1 cellular context compared by ENCODE assay signal in the genomic region with DNA sequence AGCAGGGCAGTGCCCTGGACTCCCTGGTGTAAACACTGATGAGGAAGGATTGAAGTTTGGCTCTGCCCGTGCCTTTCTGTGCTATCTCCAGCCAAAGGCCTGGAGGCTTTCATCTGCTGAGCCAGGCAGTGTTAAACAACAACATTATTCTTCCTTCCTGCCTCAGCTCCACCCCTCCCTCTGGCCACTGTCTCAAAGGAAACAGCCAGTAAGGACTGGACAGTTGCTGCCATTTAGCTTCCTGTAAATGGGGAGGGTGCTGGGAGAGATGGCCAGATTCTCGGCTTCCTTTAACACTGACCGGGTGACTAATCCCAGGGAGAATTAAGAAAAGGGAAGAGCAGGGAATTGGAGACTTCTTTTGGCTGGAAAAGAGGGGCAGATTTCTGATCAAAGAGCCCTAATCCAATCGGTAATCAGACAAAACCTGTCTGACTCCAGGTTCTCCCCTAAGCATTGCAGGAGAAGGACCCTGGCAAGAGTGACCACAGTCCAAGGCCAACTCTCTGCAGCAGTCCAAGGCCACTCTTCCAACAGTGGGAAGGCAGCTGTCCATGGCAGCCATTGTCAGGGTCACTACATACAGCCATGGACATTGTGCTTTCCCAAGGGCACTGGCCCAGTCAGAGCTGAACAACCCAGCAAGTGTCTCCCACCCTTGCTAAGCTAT.
TF ChIP-seq lines count a peak whose summit lies in the region.

No MANE protein-coding gene starts in this region.

TF ChIP-seq in HepG2, 621 proteins besides CTCF, POLR2A, EP300 and RAD21 (continued from another document and continues in another):
- TF ChIP-seq, protein P1, sequence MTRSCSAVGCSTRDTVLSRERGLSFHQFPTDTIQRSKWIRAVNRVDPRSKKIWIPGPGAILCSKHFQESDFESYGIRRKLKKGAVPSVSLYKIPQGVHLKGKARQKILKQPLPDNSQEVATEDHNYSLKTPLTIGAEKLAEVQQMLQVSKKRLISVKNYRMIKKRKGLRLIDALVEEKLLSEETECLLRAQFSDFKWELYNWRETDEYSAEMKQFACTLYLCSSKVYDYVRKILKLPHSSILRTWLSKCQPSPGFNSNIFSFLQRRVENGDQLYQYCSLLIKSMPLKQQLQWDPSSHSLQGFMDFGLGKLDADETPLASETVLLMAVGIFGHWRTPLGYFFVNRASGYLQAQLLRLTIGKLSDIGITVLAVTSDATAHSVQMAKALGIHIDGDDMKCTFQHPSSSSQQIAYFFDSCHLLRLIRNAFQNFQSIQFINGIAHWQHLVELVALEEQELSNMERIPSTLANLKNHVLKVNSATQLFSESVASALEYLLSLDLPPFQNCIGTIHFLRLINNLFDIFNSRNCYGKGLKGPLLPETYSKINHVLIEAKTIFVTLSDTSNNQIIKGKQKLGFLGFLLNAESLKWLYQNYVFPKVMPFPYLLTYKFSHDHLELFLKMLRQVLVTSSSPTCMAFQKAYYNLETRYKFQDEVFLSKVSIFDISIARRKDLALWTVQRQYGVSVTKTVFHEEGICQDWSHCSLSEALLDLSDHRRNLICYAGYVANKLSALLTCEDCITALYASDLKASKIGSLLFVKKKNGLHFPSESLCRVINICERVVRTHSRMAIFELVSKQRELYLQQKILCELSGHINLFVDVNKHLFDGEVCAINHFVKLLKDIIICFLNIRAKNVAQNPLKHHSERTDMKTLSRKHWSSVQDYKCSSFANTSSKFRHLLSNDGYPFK (CRISPR knock-in tag; IDR thresholded peaks at IDR 0.05; ENCODE audit: borderline replicate concordance) = 0 out of 2 replicates have a peak, but pooled peaks have one; percentile 36
- no peak for TF ChIP-seq ZNF775 (CRISPR knock-in tag; IDR thresholded peaks at IDR 0.05; ENCODE audit: borderline replicate concordance)
- no peak for TF ChIP-seq BATF2 (CRISPR knock-in tag; IDR thresholded peaks at IDR 0.05)
- no peak for TF ChIP-seq HMG20B (CRISPR knock-in tag; conservative IDR thresholded peaks at IDR 0.05)
- TF ChIP-seq ZNF839 (CRISPR knock-in tag; IDR thresholded peaks at IDR 0.05; ENCODE audit: borderline replicate concordance) = no peak
- no peak for TF ChIP-seq HMGXB4 (CRISPR knock-in tag; IDR thresholded peaks at IDR 0.05; ENCODE audit: borderline replicate concordance in 1 of 2, low read depth in 1 of 2)
- no peak for TF ChIP-seq GTF3A (CRISPR knock-in tag; conservative IDR thresholded peaks at IDR 0.05)
- TF ChIP-seq ZBTB49 (CRISPR knock-in tag; IDR thresholded peaks at IDR 0.05; ENCODE audit: borderline replicate concordance) = no peak
- TF ChIP-seq SRSF1 (optimal IDR thresholded peaks at IDR 0.05; ENCODE audit: low read depth, low read length) = no peak
- no peak for TF ChIP-seq NFATC3 (CRISPR knock-in tag; IDR thresholded peaks at IDR 0.05)
- peak; percentile 70 for TF ChIP-seq ASH2L (IDR thresholded peaks at IDR 0.05; ENCODE audit: insufficient read length, low read depth, low read length)
- no peak; the same call in 1 of the 2 replicates for TF ChIP-seq KDM6A (CRISPR knock-in tag; IDR thresholded peaks at IDR 0.05; ENCODE audit: low read depth)
- TF ChIP-seq ZNF746 (CRISPR knock-in tag; IDR thresholded peaks at IDR 0.05) = peak; percentile 52; the same call in 1 of the 2 replicates
- TF ChIP-seq KLF13 (CRISPR knock-in tag; IDR thresholded peaks at IDR 0.05) = no peak
- 0 out of 2 replicates have a peak, but pooled peaks have one; percentile 43 for TF ChIP-seq ZNF44 (CRISPR knock-in tag; IDR thresholded peaks at IDR 0.05)
- TF ChIP-seq SYNCRIP (IDR thresholded peaks at IDR 0.05; ENCODE audit: insufficient read depth, low read depth, low read length) = no peak
- no peak for TF ChIP-seq ZBTB4 (CRISPR knock-in tag; IDR thresholded peaks at IDR 0.05; ENCODE audit: borderline replicate concordance)
- TF ChIP-seq ZNF678 (CRISPR knock-in tag; IDR thresholded peaks at IDR 0.05) = no peak
- 0 out of 2 replicates have a peak, but pooled peaks have one; percentile 26 for TF ChIP-seq ZNF605 (CRISPR knock-in tag; IDR thresholded peaks at IDR 0.05)
- peak; percentile 38; the same call in 1 of the 2 replicates for TF ChIP-seq FOXO1 (CRISPR knock-in tag; IDR thresholded peaks at IDR 0.05)
- TF ChIP-seq SMYD3 (CRISPR knock-in tag; IDR thresholded peaks at IDR 0.05) = no peak
- TF ChIP-seq HES4 (CRISPR knock-in tag; IDR thresholded peaks at IDR 0.05; ENCODE audit: borderline replicate concordance) = no peak
- peak; percentile 62; the same call in 1 of the 2 replicates for TF ChIP-seq ZHX2 (IDR thresholded peaks at IDR 0.05; ENCODE audit: low read depth)
- TF ChIP-seq ZHX2 (CRISPR knock-in tag; IDR thresholded peaks at IDR 0.05; ENCODE audit: borderline replicate concordance) = no peak
- peak; percentile 83 for TF ChIP-seq MED1 (CRISPR knock-in tag; IDR thresholded peaks at IDR 0.05)
- TF ChIP-seq FIP1L1 (IDR thresholded peaks at IDR 0.05; ENCODE audit: borderline replicate concordance, insufficient read depth, low read depth, low read length) = no peak
- TF ChIP-seq HOXA5 (CRISPR knock-in tag; IDR thresholded peaks at IDR 0.05) = no peak
- TF ChIP-seq BCL3 (CRISPR knock-in tag; IDR thresholded peaks at IDR 0.05) = peak; percentile 32; the same call in 1 of the 2 replicates
- TF ChIP-seq ZMYM4 (CRISPR knock-in tag; IDR thresholded peaks at IDR 0.05) = peak; percentile 97
- TF ChIP-seq ZNF451 (CRISPR knock-in tag; IDR thresholded peaks at IDR 0.05) = peak; percentile 48; the same call in 1 of the 2 replicates
- 0 out of 2 replicates have a peak, but pooled peaks have one; percentile 6 for TF ChIP-seq TARDBP (CRISPR knock-in tag; IDR thresholded peaks at IDR 0.05)
- TF ChIP-seq MEIS2 (CRISPR knock-in tag; IDR thresholded peaks at IDR 0.05) = no peak
- no peak for TF ChIP-seq SP140L (CRISPR knock-in tag; IDR thresholded peaks at IDR 0.05; ENCODE audit: borderline replicate concordance)
- no peak for TF ChIP-seq ZKSCAN8 (CRISPR knock-in tag; IDR thresholded peaks at IDR 0.05; ENCODE audit: borderline replicate concordance)
- TF ChIP-seq DMAP1 (CRISPR knock-in tag; IDR thresholded peaks at IDR 0.05) = no peak
- TF ChIP-seq PHF5A (CRISPR knock-in tag; IDR thresholded peaks at IDR 0.05; ENCODE audit: low read depth, unreplicated experiment) = peak; percentile 16
- TF ChIP-seq MEIS1 (CRISPR knock-in tag; IDR thresholded peaks at IDR 0.05; ENCODE audit: borderline replicate concordance) = no peak
- no peak for TF ChIP-seq TFDP2 (CRISPR knock-in tag; IDR thresholded peaks at IDR 0.05)
